1 cellular context compared by ENCODE assay signal in the genomic region with DNA sequence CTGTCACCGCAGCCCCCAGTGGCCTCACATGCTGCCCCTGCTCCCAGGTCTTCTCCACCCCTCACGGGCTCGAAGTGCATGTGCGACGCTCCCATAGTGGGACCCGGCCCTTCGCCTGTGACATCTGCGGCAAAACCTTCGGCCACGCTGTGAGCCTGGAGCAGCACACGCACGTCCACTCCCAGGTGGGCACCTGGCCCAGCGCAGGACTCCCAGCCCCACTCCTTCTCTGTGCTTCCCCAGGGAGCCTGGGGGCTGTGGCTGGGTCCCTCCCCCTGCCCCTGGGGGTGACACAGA.
TF ChIP-seq lines count a peak whose summit lies in the region.

No MANE protein-coding gene starts in this region.

TF ChIP-seq in K562, 482 proteins besides CTCF, POLR2A, EP300 and RAD21:
- TF ChIP-seq NFXL1 (CRISPR knock-in tag; IDR thresholded peaks at IDR 0.05) = no peak
- TF ChIP-seq RBFOX2 (IDR thresholded peaks at IDR 0.05; ENCODE audit: low read depth, low read length) = peak; percentile 13; the same call in 1 of the 2 replicates
